ENCODE assay signal across 8 cellular contexts in the genomic region with DNA sequence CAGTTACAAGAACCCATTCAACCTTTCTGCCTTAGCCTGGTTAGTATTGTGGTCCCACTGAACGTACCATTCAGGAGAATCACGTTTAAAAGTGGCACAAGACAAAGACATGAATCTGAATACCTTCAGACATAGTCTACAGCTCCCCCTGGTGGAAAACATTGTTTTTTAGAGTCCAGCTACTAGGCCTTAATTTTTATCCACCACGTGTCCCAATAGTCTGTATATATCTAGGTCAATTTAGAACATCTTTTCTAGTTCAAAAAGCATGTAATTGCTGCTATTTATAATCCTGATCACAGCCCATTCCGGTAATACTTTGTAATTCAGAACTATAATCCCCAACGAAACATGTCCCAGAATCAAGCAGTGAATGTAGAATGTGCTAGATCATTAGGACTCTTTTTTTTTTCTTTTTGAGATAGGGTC. TPM values are rescaled to one million over a fixed set of nuclear protein-coding genes. Genes with fewer than 3 reads are reported as not detected.
DNase-seq lines count a peak whose midpoint lies in the region; ATAC-seq and TF ChIP-seq lines count a peak whose summit lies in the region.

No MANE protein-coding gene starts in this region.

- H3K79me2 ChIP-seq in OCI-LY3 (ENCODE audit: low read length) = no peaks in the 10 kb centered on the region

- peak; percentile 52 to 53 for ATAC-seq in activated naive CD4-positive, alpha-beta T cell treated with anti-CD3 and anti-CD28 coated beads, Interleukin-2, amount 50 U/mL, for 72 hours
- ATAC-seq in psoas muscle = peak; percentile 71 to 88 (median 80)
- ATAC-seq in HG02610 (IDR thresholded peaks at IDR 0.05; ENCODE audit: unreplicated experiment) = no peak
- ATAC-seq in HG02798 (IDR thresholded peaks at IDR 0.05; ENCODE audit: poor library complexity, unreplicated experiment) = no peak

- H3K27me3 ChIP-seq in OCI-LY3 (ENCODE audit: low read depth, low read length) = no peaks in the 10 kb centered on the region
- H3K27me3 ChIP-seq in psoas muscle (ENCODE audit: insufficient read depth in 3 of 3, low read length in 2 of 3) = no peaks in the 10 kb centered on the region

- intact Hi-C loops in psoas muscle (cut with DNase I) = loop anchor here (1.0 to 5.0 kb wide), 4 partner anchors 76 to 241 kb away; a partner anchor contains a TSS

- H3K9me3 Mint-ChIP-seq in activated naive CD4-positive, alpha-beta T cell treated with anti-CD3 and anti-CD28 coated beads, Interleukin-2, amount 50 U/mL, for 72 hours = no peaks in the 10 kb centered on the region

- no peaks in the 10 kb centered on the region for H3K9me3 ChIP-seq in OCI-LY3 (ENCODE audit: insufficient read depth, low read length)
- no peaks in the 10 kb centered on the region for H3K9me3 ChIP-seq in psoas muscle

- H4K20me1 ChIP-seq in OCI-LY3 (ENCODE audit: insufficient read depth, low read length) = no peaks in the 10 kb centered on the region

- H3K4me3 ChIP-seq in Jurkat, Clone E6-1 (ENCODE audit: low read length) = no peak overlapping the region
- no peak overlapping the region for H3K4me3 ChIP-seq in OCI-LY3 (ENCODE audit: low read length)
- H3K4me3 ChIP-seq in psoas muscle = no peak overlapping the region

- H3K36me3 Mint-ChIP-seq in activated naive CD4-positive, alpha-beta T cell treated with anti-CD3 and anti-CD28 coated beads, Interleukin-2, amount 50 U/mL, for 72 hours = no peaks in the 10 kb centered on the region

- peak; percentile 49 for TF ChIP-seq CTCF in OCI-LY3 (IDR thresholded peaks at IDR 0.05; ENCODE audit: low read depth, low read length)
- peak; percentile 72 for TF ChIP-seq CTCF in psoas muscle (IDR thresholded peaks at IDR 0.05)

- no peak overlapping the region; the same call in 1 of the 2 replicates for H2AFZ ChIP-seq in OCI-LY3 (ENCODE audit: low read depth, low read length)

- DNase-seq in DMS153 treated with DMSO at 0.1 percent for 48 hours (lab: John Stamatoyannopoulos, UW; ENCODE audit: unreplicated experiment) (peak; percentile 1), glomerular endothelial cell (ENCODE audit: extremely low read depth, low read depth, low spot score) (peak; percentile 80), psoas muscle (no peak)
- DNase-seq in Jurkat, Clone E6-1 (ENCODE audit: low read depth, low spot score) = peak; percentile 89
- DNase-seq in activated naive CD4-positive, alpha-beta T cell treated with anti-CD3 and anti-CD28 coated beads, Interleukin-2, amount 50 U/mL, for 72 hours (ENCODE audit: low spot score in 2 of 2) = peak in 1 of 2 donors; percentile 77

- H3K36me3 ChIP-seq in OCI-LY3 (replicated peaks; ENCODE audit: low read depth, low read length) (no peaks in the 10 kb centered on the region), psoas muscle (ENCODE audit: insufficient read depth in 1 of 2, low read depth in 1 of 2) (no peaks in the 10 kb centered on the region)

- WGBS in psoas muscle, 3 donors = 13 to 21% (median 14%) methylated on average over 5 of the region's 5 CpGs

- peak overlapping the region in 1 of 2 donors; percentile 60 for H3K27ac Mint-ChIP-seq in activated naive CD4-positive, alpha-beta T cell treated with anti-CD3 and anti-CD28 coated beads, Interleukin-2, amount 50 U/mL, for 72 hours

- no peak overlapping the region for H3K4me2 ChIP-seq in OCI-LY3 (ENCODE audit: low read length)

- no peak overlapping the region for H3K9ac ChIP-seq in OCI-LY3 (ENCODE audit: low read length)

- H3K4me1 ChIP-seq in OCI-LY3 (ENCODE audit: low read length) = peaks cover 8% of the 10 kb centered on the region
- no peaks in the 10 kb centered on the region for H3K4me1 ChIP-seq in psoas muscle

- H3K27ac ChIP-seq in OCI-LY3 (ENCODE audit: low read length) = no peak overlapping the region
- H3K27ac ChIP-seq in psoas muscle = no peak overlapping the region

RNA-seq across cellular contexts. Expression of a gene that starts 13.7 kb away (rescaled TPM):
- 1.6 TPM for polyA plus RNA-seq in Jurkat, Clone E6-1 (2012; ENCODE audit: insufficient read depth, insufficient read length)
- under 1 TPM in 1 of 2 donors, not detected in 1; 0.19 TPM for total RNA-seq in activated naive CD4-positive, alpha-beta T cell treated with anti-CD3 and anti-CD28 coated beads, Interleukin-2, amount 50 U/mL, for 72 hours
- total RNA-seq in glomerular endothelial cell (not detected in 2 replicates), psoas muscle (not detected)
- not detected for polyA plus RNA-seq in psoas muscle

RNA-seq across cellular contexts. Expression of a gene that starts 50.1 kb away (rescaled TPM):
- polyA plus RNA-seq in Jurkat, Clone E6-1 (2012; ENCODE audit: insufficient read depth, insufficient read length) = not detected
- not detected for total RNA-seq in activated naive CD4-positive, alpha-beta T cell treated with anti-CD3 and anti-CD28 coated beads, Interleukin-2, amount 50 U/mL, for 72 hours
- not detected in 2 replicates for total RNA-seq in glomerular endothelial cell
- total RNA-seq in psoas muscle = under 1 TPM in 3 of 4 donors, not detected in 1; 0.13 to 0.42 (median 0.32) TPM
- polyA plus RNA-seq in psoas muscle = 1 to 10 TPM in 1 of 3 donors, under 1 TPM in 1, not detected in 1; 0.09 to 1.1 TPM

RNA-seq across cellular contexts. Expression of a gene that starts 56.8 kb away (rescaled TPM):
- polyA plus RNA-seq in Jurkat, Clone E6-1 (2012; ENCODE audit: insufficient read depth, insufficient read length) = 95.8 TPM
- 100 to 1,000 TPM in 1 of 2 donors, 10 to 100 TPM in 1; 73.3 to 147 TPM for total RNA-seq in activated naive CD4-positive, alpha-beta T cell treated with anti-CD3 and anti-CD28 coated beads, Interleukin-2, amount 50 U/mL, for 72 hours
- total RNA-seq in glomerular endothelial cell (16.7 and 18.7 TPM in 2 replicates), psoas muscle (1 to 10 TPM; 5.5 to 9.5 (median 7.4) TPM)
- polyA plus RNA-seq in psoas muscle = 1 to 10 TPM; 5.9 to 9.6 (median 8.8) TPM

RNA-seq across cellular contexts. Expression of a gene that starts 57.0 kb away (rescaled TPM):
- polyA plus RNA-seq in Jurkat, Clone E6-1 (2012; ENCODE audit: insufficient read depth, insufficient read length) = 239 TPM
- 100 to 1,000 TPM; 190 to 195 TPM for total RNA-seq in activated naive CD4-positive, alpha-beta T cell treated with anti-CD3 and anti-CD28 coated beads, Interleukin-2, amount 50 U/mL, for 72 hours
- 100 and 142 TPM in 2 replicates for total RNA-seq in glomerular endothelial cell
- 10 to 100 TPM; 47.7 to 84.9 (median 75.0) TPM for total RNA-seq in psoas muscle
- 10 to 100 TPM; 64.0 to 78.4 (median 76.1) TPM for polyA plus RNA-seq in psoas muscle

RNA-seq across cellular contexts. Expression of a gene that starts 59.1 kb away (rescaled TPM):
- 21.4 TPM for polyA plus RNA-seq in Jurkat, Clone E6-1 (2012; ENCODE audit: insufficient read depth, insufficient read length)
- 10 to 100 TPM in 1 of 2 donors, 1 to 10 TPM in 1; 5.4 to 10.9 TPM for total RNA-seq in activated naive CD4-positive, alpha-beta T cell treated with anti-CD3 and anti-CD28 coated beads, Interleukin-2, amount 50 U/mL, for 72 hours
- 0.12 and 2.1 TPM in 2 replicates for total RNA-seq in glomerular endothelial cell
- under 1 TPM in 3 of 4 donors, not detected in 1; 0.38 to 0.77 (median 0.57) TPM for total RNA-seq in psoas muscle
- under 1 TPM; 0.18 to 0.52 (median 0.21) TPM for polyA plus RNA-seq in psoas muscle

Comparison
In these comparisons a context has a peak if more than half of its experiments do, and no peak if none do; other contexts are left out.
1. DNase-seq: peak in DMS153 treated with DMSO at 0.1 percent for 48 hours (single experiment), Jurkat, Clone E6-1 (single experiment) and glomerular endothelial cell (single experiment); none in psoas muscle (0 of 2).
2. ATAC-seq: peak in activated naive CD4-positive, alpha-beta T cell treated with anti-CD3 and anti-CD28 coated beads, Interleukin-2, amount 50 U/mL, for 72 hours (2 of 2) and psoas muscle (4 of 4); none in HG02610 (single experiment) and HG02798 (single experiment).